In the genomic region with DNA sequence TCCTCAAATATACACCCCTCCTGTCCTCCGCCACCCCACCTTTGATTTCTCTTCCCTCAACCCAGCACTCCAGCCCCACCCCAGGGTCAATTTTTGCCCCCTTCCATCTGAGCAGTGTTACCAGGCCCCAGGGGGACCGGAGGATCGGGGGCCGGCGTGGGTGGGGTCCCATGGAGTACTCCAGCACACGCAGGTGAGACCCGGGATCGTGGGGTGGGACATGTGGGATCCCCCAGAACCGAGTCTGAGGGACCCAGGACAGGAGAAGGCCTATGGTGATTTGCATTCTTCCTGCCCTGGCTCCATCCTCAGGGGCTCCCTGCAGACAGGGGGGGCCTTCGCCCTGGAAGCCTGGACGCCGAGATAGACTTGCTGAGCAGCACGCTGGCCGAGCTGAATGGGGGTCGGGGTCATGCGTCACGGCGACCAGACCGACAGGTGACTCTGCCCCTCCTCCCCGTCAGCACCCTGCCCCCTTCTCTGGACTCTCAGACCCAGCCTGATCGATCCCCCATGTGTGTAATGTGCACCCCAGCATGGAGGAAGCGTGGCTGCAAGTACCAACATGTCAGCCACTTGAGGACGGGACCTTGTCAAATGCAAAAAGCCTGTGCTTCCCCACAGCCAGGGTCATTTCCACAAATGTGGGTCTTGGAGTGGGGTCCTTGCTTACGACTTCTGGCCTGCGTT, we compare ENCODE assay signal across 6 cellular contexts. TPM values are rescaled to one million over a fixed set of nuclear protein-coding genes. Genes with fewer than 3 reads are reported as not detected.
DNase-seq lines count a peak whose midpoint lies in the region; ATAC-seq, FAIRE-seq and TF ChIP-seq lines count a peak whose summit lies in the region.

No MANE protein-coding gene starts in this region.

- H3K36me3 ChIP-seq in pancreas = peaks cover 0 to 19% (median 13%) of the 10 kb centered on the region in 3 donors

- H3K9me3 Mint-ChIP-seq in central memory CD8-positive, alpha-beta T cell = no peaks in the 10 kb centered on the region

- H3K4me1 Mint-ChIP-seq in central memory CD8-positive, alpha-beta T cell = peaks cover 9% of the 10 kb centered on the region

- H3K9me3 ChIP-seq in pancreas = no peaks in the 10 kb centered on the region

- H3K27me3 ChIP-seq in pancreas = no peaks in the 10 kb centered on the region

- H3K4me3 ChIP-seq in pancreas = peak overlapping the region; percentile 63 to 100 (median 86)

- 15 to 25% methylated on average over 16 to 25 of the region's 25 CpGs for WGBS in pancreas, 2 donors

- no peak for FAIRE-seq in pancreas (lab: Jason Lieb, UNC)

- intact Hi-C loops in pancreas (cut with DNase I) = no loop called here

- peak overlapping the region; percentile 87 to 93 (median 88) for H3K27ac ChIP-seq in pancreas

- no peaks in the 10 kb centered on the region for H3K27me3 Mint-ChIP-seq in central memory CD8-positive, alpha-beta T cell

- H3K36me3 Mint-ChIP-seq in central memory CD8-positive, alpha-beta T cell (ENCODE audit: insufficient read depth) = peaks cover 28% of the 10 kb centered on the region

- ATAC-seq in HG02798 (IDR thresholded peaks at IDR 0.05; ENCODE audit: poor library complexity, unreplicated experiment) (peak; percentile 13), pancreas (peak; percentile 11 to 16 (median 12))
- ATAC-seq in central memory CD8-positive, alpha-beta T cell (replicated peaks; ENCODE audit: extremely low read depth, poor library complexity, severe bottlenecking) = no peak

- peak overlapping the region; percentile 73 for H3K4me3 Mint-ChIP-seq in central memory CD8-positive, alpha-beta T cell

- H3K27ac Mint-ChIP-seq in central memory CD8-positive, alpha-beta T cell (ENCODE audit: low read depth) = no peak overlapping the region

- DNase-seq in central memory CD8-positive, alpha-beta T cell (ENCODE audit: low spot score in 2 of 2) = no peak
- DNase-seq in pancreas (peak in 1 of 6 donors; percentile 45), hepatic stellate cell (ENCODE audit: low spot score) (no peak), NOMO-1 (lab: John Stamatoyannopoulos, UW; ENCODE audit: unreplicated experiment in 2 of 2) (no peak)
- no peak for DNase-seq in activated effector memory CD4-positive, alpha-beta T cell treated with Interleukin-2 at 50 U/mL for 16 hours

- H3K4me1 ChIP-seq in pancreas = peaks cover 0 to 24% (median 9%) of the 10 kb centered on the region in 3 donors

- no peak for TF ChIP-seq CTCF in pancreas (IDR thresholded peaks at IDR 0.05)

RNA-seq across cellular contexts. Expression of gene TRIP6, which starts 0.8 kb away (rescaled TPM):
- total RNA-seq in pancreas = 10 to 100 TPM; 24.1 to 36.6 (median 33.1) TPM
- polyA plus RNA-seq in pancreas = 10 to 100 TPM; 41.7 to 57.6 TPM

RNA-seq across cellular contexts. Expression of gene SRRT, which starts 7.0 kb away (rescaled TPM):
- total RNA-seq in pancreas = 10 to 100 TPM; 39.2 to 83.5 (median 50.0) TPM
- polyA plus RNA-seq in pancreas = 100 to 1,000 TPM; 139 to 179 TPM

RNA-seq across cellular contexts. Expression of gene SLC12A9, which starts 15.4 kb away (rescaled TPM):
- total RNA-seq in pancreas = 10 to 100 TPM; 11.9 to 20.8 (median 13.9) TPM
- polyA plus RNA-seq in pancreas = 10 to 100 TPM; 34.4 to 34.6 TPM

RNA-seq across cellular contexts. Expression of gene UFSP1, which starts 21.6 kb away (rescaled TPM):
- total RNA-seq in pancreas = 1 to 10 TPM in 5 of 6 donors, under 1 TPM in 1; 0.83 to 3.2 (median 2.1) TPM
- 1 to 10 TPM; 5.2 to 6.3 TPM for polyA plus RNA-seq in pancreas

RNA-seq across cellular contexts. Expression of gene ACHE, which starts 27.7 kb away (rescaled TPM):
- 10 to 100 TPM in 1 of 6 donors, 1 to 10 TPM in 5; 1.2 to 10.9 (median 3.3) TPM for total RNA-seq in pancreas
- 1 to 10 TPM; 2.2 to 4.1 TPM for polyA plus RNA-seq in pancreas
